ENCODE assay signal across 8 cellular contexts in the genomic region with DNA sequence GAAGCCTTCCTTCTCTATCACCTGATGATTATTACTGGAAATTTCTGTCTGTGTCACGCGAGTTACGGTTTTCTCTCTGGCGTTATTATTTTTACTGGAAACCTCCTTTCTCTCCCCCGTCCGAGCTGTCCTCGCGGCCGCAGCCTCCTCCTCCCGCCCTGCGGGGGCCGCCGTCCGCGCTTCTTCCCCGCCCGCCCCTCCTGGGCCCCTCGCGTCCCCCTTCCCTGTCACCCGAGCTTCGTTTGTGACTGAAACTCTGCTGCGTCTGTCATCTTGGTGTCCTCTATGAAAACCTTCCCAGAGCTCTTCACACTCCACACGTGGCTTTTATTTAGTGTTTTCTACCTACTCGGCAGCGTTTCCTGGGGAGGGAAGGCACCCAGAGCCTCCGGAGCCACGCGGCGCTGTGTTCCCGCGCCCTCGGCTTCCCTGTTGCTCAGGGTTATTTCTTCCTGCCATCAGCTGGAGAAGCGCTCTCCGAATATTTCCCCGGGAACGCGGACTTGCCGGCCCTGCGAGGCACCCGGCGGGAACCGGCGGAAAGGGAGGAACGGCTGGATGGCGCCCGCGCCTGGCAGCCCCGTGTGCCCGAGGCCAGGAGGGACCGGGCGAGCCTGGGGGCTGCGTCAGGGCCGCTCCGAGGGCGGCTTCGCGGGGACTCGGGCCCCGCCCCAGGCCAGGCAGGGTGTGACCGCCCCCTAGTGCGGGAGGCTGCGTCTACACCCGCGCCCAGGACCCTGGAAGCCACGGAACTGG. TPM values are rescaled to one million over a fixed set of nuclear protein-coding genes. Genes with fewer than 3 reads are reported as not detected.
DNase-seq lines count a peak whose midpoint lies in the region; ATAC-seq and TF ChIP-seq lines count a peak whose summit lies in the region.

No MANE protein-coding gene starts in this region.

- H3K4me1 ChIP-seq in BE2C (no peaks in the 10 kb centered on the region), Peyer's patch (peaks cover 0 to 8% (median 6%) of the 10 kb centered on the region in 4 donors)

- H3K27ac ChIP-seq in Peyer's patch: no peak overlapping the region

- no peak for TF ChIP-seq POLR2A in Peyer's patch (IDR thresholded peaks at IDR 0.05)

- ATAC-seq in GM18858 (IDR thresholded peaks at IDR 0.05; ENCODE audit: unreplicated experiment): no peak
- no peak for ATAC-seq in GM21576 (IDR thresholded peaks at IDR 0.05; ENCODE audit: unreplicated experiment)
- ATAC-seq in HG03469 (IDR thresholded peaks at IDR 0.05; ENCODE audit: unreplicated experiment): no peak

- DNase-seq in BE2C (peak; percentile 62), Peyer's patch (no peak), epithelial cell of esophagus (ENCODE audit: low read depth) (peak; percentile 6), midbrain (lab: John Stamatoyannopoulos, UW) (peak; percentile 6), ureter (ENCODE audit: low spot score) (peak; percentile 52)

- H3K4me3 ChIP-seq in BE2C (ENCODE audit: low read depth, low read length) (peak overlapping the region; percentile 53), Peyer's patch (peak overlapping the region in 3 of 4 donors; percentile 13 to 46 (median 39)), epithelial cell of esophagus (ENCODE audit: low read length) (no peak overlapping the region)

- H3K36me3 ChIP-seq in BE2C: no peaks in the 10 kb centered on the region
- no peaks in the 10 kb centered on the region for H3K36me3 ChIP-seq in Peyer's patch

- TF ChIP-seq CTCF in BE2C (IDR thresholded peaks at IDR 0.05; ENCODE audit: low read depth, low read length) (peak; percentile 50), Peyer's patch (IDR thresholded peaks at IDR 0.05) (peak in 3 of 6 experiments; percentile 15 to 29 (median 29)), epithelial cell of esophagus (IDR thresholded peaks at IDR 0.05; ENCODE audit: insufficient read depth, low read depth, low read length, missing control alignments) (no peak)

- H3K27me3 ChIP-seq in BE2C: no peaks in the 10 kb centered on the region; the same call in 1 of the 2 replicates
- H3K27me3 ChIP-seq in Peyer's patch: no peaks in the 10 kb centered on the region

- H3K9me3 ChIP-seq in BE2C (no peaks in the 10 kb centered on the region), Peyer's patch (no peaks in the 10 kb centered on the region)

RNA-seq across cellular contexts. Expression of gene TRIP13, which starts 33.9 kb away (rescaled TPM):
- 8.8 TPM for polyA plus RNA-seq in BE2C (2012; ENCODE audit: insufficient read depth, insufficient read length, low read depth)
- total RNA-seq in Peyer's patch (1 to 10 TPM; 1.2 to 8.3 (median 3.5) TPM), ureter (1.7 TPM)

RNA-seq across cellular contexts. Expression of gene BRD9, which starts 34.0 kb away (rescaled TPM):
- 80.4 TPM for polyA plus RNA-seq in BE2C (2012; ENCODE audit: insufficient read depth, insufficient read length, low read depth)
- 10 to 100 TPM; 36.4 to 90.8 (median 65.4) TPM for total RNA-seq in Peyer's patch
- 63.6 TPM for total RNA-seq in ureter

Comparison
In these comparisons a context has a peak if more than half of its experiments do, and no peak if none do; other contexts are left out.
1. DNase-seq: peak in BE2C (single experiment), epithelial cell of esophagus (single experiment), midbrain (single experiment) and ureter (single experiment); none in Peyer's patch (0 of 3).